8 cellular contexts compared by ENCODE assay signal in the genomic region with DNA sequence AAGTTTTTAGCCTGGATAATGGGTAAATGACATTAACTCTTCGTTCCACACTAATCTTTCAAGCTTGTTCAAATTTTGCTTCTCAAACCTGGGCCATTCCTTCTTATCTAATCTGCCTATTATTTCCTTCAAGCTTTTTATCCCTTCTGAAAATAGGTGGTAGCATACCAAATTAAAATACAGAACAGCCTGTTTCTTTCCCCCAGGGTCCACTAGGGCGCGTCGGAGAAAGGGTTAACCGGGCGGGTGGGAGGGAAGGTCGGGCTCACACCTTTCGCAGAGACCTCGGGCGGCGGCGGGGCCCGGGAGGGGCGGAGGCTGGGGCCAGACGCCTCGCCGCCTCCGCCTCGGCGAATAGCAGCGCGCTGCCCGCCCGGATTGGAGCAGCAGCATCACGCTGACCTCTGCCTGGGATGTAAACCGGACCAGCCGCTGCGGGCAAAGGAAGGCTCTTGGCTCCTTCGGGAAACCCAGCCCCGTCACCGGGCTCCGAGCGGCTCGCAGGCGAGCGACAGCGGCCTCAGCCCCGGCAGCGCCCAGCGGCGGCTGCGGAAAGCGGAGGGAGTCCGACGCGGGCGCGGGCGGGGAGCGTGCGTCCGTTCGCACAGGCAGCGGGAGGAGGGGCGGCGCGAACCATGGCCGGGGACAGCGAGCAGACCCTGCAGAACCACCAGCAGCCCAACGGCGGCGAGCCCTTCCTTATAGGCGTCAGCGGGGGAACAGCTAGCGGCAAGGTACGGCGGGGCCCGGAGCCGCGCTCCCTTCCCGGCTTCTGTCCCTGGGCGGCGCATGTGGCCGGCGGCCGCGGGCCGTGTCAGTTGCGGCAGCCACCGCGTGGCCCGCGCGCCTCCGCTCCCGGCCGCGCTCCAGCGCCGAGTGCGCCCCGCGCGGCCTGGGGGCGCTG. TPM values are rescaled to one million over a fixed set of nuclear protein-coding genes. Genes with fewer than 3 reads are reported as not detected.
DNase-seq lines count a peak whose midpoint lies in the region; ATAC-seq and TF ChIP-seq lines count a peak whose summit lies in the region.

Gene UCK2, plus strand, starts transcription at position 416 of the 904 bp plus-strand sequence. Its CDS starts 220 bp downstream, at position 636.

- H3K27me3 Mint-ChIP-seq in activated naive CD8-positive, alpha-beta T cell treated with anti-CD3 and anti-CD28 coated beads, Interleukin-2, amount 50 U/mL, for 24 hours = peaks cover 3% of the 10 kb centered on the region
- no peaks in the 10 kb centered on the region for H3K27me3 Mint-ChIP-seq in progenitor cell of endocrine pancreas

- peak within 1 kb of the TSS; percentile 96 for H3K4me3 Mint-ChIP-seq in activated naive CD8-positive, alpha-beta T cell treated with anti-CD3 and anti-CD28 coated beads, Interleukin-2, amount 50 U/mL, for 24 hours
- H3K4me3 Mint-ChIP-seq in progenitor cell of endocrine pancreas (ENCODE audit: low read depth) = peak within 1 kb of the TSS; percentile 91

- H3K9me3 Mint-ChIP-seq in activated naive CD8-positive, alpha-beta T cell treated with anti-CD3 and anti-CD28 coated beads, Interleukin-2, amount 50 U/mL, for 24 hours = no peaks in the 10 kb centered on the region
- no peaks in the 10 kb centered on the region for H3K9me3 Mint-ChIP-seq in progenitor cell of endocrine pancreas (ENCODE audit: low read depth)

- H3K4me3 ChIP-seq in MG63 (peak within 1 kb of the TSS; percentile 83), heart left ventricle (peak within 1 kb of the TSS; percentile 77 to 98 (median 86))

- DNase-seq in HCEC 1CT = peak; percentile 77
- peak; percentile 93 for DNase-seq in MG63
- peak; percentile 81 for DNase-seq in SKM-1 treated with dmso at 0.1 percent for 144 hours (lab: John Stamatoyannopoulos, UW; ENCODE audit: unreplicated experiment)
- peak; percentile 81 for DNase-seq in activated naive CD8-positive, alpha-beta T cell treated with anti-CD3 and anti-CD28 coated beads, Interleukin-2, amount 50 U/mL, for 24 hours
- DNase-seq in heart left ventricle = peak; percentile 81 to 88 (median 85)
- DNase-seq in progenitor cell of endocrine pancreas (ENCODE audit: low spot score, unreplicated experiment) = peak; percentile 72
- DNase-seq in ureter (ENCODE audit: low spot score) = peak; percentile 77

- peak within 1 kb of the TSS; percentile 67 to 93 (median 88) for H3K27ac ChIP-seq in heart left ventricle

- ATAC-seq in activated naive CD8-positive, alpha-beta T cell treated with anti-CD3 and anti-CD28 coated beads, Interleukin-2, amount 50 U/mL, for 24 hours = peak; percentile 85
- peak; percentile 77 to 96 (median 94) for ATAC-seq in heart left ventricle

- peaks cover 22% of the 10 kb centered on the region for H3K4me1 Mint-ChIP-seq in activated naive CD8-positive, alpha-beta T cell treated with anti-CD3 and anti-CD28 coated beads, Interleukin-2, amount 50 U/mL, for 24 hours
- H3K4me1 Mint-ChIP-seq in progenitor cell of endocrine pancreas (ENCODE audit: low read depth) = peaks cover 10% of the 10 kb centered on the region

- intact Hi-C loops in heart left ventricle (cut with DNase I) = loop anchor here in 8 of 10 donors (1.0 to 10.0 kb wide), 9 partner anchors 53 to 85 kb away; partner anchors contain the start of gene TMCO1 (in 5 of the 8)

- H3K27me3 ChIP-seq in MG63 = no peaks in the 10 kb centered on the region
- H3K27me3 ChIP-seq in heart left ventricle = no peaks in the 10 kb centered on the region

- H3K27ac Mint-ChIP-seq in activated naive CD8-positive, alpha-beta T cell treated with anti-CD3 and anti-CD28 coated beads, Interleukin-2, amount 50 U/mL, for 24 hours = peak within 1 kb of the TSS; percentile 96
- H3K27ac Mint-ChIP-seq in progenitor cell of endocrine pancreas = peak within 1 kb of the TSS; percentile 96

- 0 to 1% (median 1%) methylated on average over 21 to 95 of the region's 95 CpGs for WGBS in heart left ventricle, 4 donors

- H3K4me1 ChIP-seq in heart left ventricle = peaks cover 0 to 24% (median 10%) of the 10 kb centered on the region in 12 donors

- peak in 4 of 12 donors; percentile 1 to 40 (median 8) for TF ChIP-seq CTCF in heart left ventricle (IDR thresholded peaks at IDR 0.05)
- TF ChIP-seq CTCF in progenitor cell of endocrine pancreas (IDR thresholded peaks at IDR 0.05; ENCODE audit: unreplicated experiment) = peak; percentile 29

- H3K9me3 ChIP-seq in MG63 (no peaks in the 10 kb centered on the region), heart left ventricle (no peaks in the 10 kb centered on the region)

- peaks cover 9% of the 10 kb centered on the region for H3K36me3 ChIP-seq in MG63
- H3K36me3 ChIP-seq in heart left ventricle = no peaks in the 10 kb centered on the region

- H3K36me3 Mint-ChIP-seq in activated naive CD8-positive, alpha-beta T cell treated with anti-CD3 and anti-CD28 coated beads, Interleukin-2, amount 50 U/mL, for 24 hours (ENCODE audit: low read depth) = peaks cover 25% of the 10 kb centered on the region
- no peaks in the 10 kb centered on the region for H3K36me3 Mint-ChIP-seq in progenitor cell of endocrine pancreas (ENCODE audit: insufficient read depth)

- peak; percentile 38 for TF ChIP-seq POLR2A in GM10847 (IDR thresholded peaks at IDR 0.05; ENCODE audit: extremely low read depth, insufficient read length)
- TF ChIP-seq POLR2A in heart left ventricle (IDR thresholded peaks at IDR 0.05) = peak in 1 of 2 donors; percentile 34

RNA-seq across cellular contexts. Expression of gene UCK2, which starts in this region (rescaled TPM):
- 75.8 and 130 TPM in 2 replicates for total RNA-seq in MG63 (2014; rRNA removed; shearing (Covaris generic); ENCODE audit: low replicate concordance)
- 10 to 100 TPM in 7 of 9 donors, 1 to 10 TPM in 2; 7.6 to 26.6 (median 13.9) TPM for total RNA-seq in heart left ventricle
- polyA plus RNA-seq in heart left ventricle = 10 to 100 TPM in 1 of 2 donors, 1 to 10 TPM in 1; 4.5 to 53.7 TPM
- total RNA-seq in progenitor cell of endocrine pancreas = 29.7 and 30.6 TPM in 2 replicates
- total RNA-seq in ureter = 44.7 TPM

Comparison
In these comparisons a context has a peak if more than half of its experiments do, and no peak if none do; other contexts are left out.
1. Peak in every context shown above with its lines: DNase-seq, ATAC-seq, H3K4me3 ChIP-seq and H3K27ac ChIP-seq.